In the genomic region with DNA sequence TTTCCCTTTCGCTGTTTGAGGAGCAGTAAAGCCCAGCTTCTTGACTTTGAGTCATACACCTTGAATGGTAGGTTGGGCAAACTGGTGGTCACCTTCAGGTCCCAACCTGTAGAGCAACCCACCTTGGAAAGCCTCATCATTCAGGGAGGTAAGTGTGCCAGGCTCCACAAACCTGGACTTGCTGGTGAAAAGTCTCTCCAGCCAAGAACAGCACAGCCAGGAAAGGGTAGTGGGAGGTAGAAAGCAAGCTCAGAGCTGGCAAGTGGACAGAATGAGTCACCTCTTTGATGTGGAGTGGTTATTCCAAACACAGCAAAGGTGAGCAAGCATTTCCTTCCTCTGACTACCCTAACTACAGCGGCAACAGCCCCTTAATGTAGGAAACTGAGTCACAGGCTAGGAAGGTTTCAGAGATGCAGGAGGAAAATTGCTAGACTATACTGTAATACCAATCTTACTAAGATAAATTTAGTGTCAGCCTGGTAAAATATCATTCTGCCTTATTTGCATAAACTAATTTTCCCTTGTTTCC, we compare ENCODE assay signal across 12 cellular contexts.
DNase-seq lines count a peak whose midpoint lies in the region; ATAC-seq, FAIRE-seq and TF ChIP-seq lines count a peak whose summit lies in the region.
"Had no signal": no experiment of that assay in that cellular context is flagged by ENCODE, and none has a peak within 500 bp of the region (broad histone marks: within the 10 kb centered on the region; RNA-seq: fewer than 3 reads in every experiment).

No MANE protein-coding gene starts in this region.

- H3F3A ChIP-seq in neural progenitor cell (ENCODE audit: low read depth) = no peaks in the 10 kb centered on the region

- H3K9me3 Mint-ChIP-seq in astrocyte (ENCODE audit: unreplicated experiment) (no peaks in the 10 kb centered on the region), neural progenitor cell (no peaks in the 10 kb centered on the region)
- H3K9me3 Mint-ChIP-seq: natural killer cell treated with Interleukin-12 subunit alpha and Interleukin-12 subunit beta and Interleukin-15 and Interleukin-18, amount 100 ng/mL, for 72 hours had no signal

- no peaks in the 10 kb centered on the region for H3K9me3 ChIP-seq in astrocyte (ENCODE audit: insufficient read depth, low read depth, low read length)
- H3K9me3 ChIP-seq in neural progenitor cell (ENCODE audit: low read depth) = no peaks in the 10 kb centered on the region

- H3K27ac Mint-ChIP-seq in astrocyte (ENCODE audit: unreplicated experiment) (peak overlapping the region; percentile 70), neural progenitor cell (no peak overlapping the region)
- H3K27ac Mint-ChIP-seq: natural killer cell treated with Interleukin-12 subunit alpha and Interleukin-12 subunit beta and Interleukin-15 and Interleukin-18, amount 100 ng/mL, for 72 hours had no signal

- peaks cover 91% of the 10 kb centered on the region for H3K4me1 ChIP-seq in astrocyte (ENCODE audit: insufficient read depth, low read length)
- peaks cover 6% of the 10 kb centered on the region for H3K4me1 ChIP-seq in neural progenitor cell

- H2AFZ ChIP-seq in astrocyte (ENCODE audit: low read depth, low read length) = no peak overlapping the region
- no peak overlapping the region for H2AFZ ChIP-seq in neural progenitor cell (replicated peaks)

- no peak overlapping the region for H3K4me3 Mint-ChIP-seq in astrocyte (ENCODE audit: unreplicated experiment)
- no peak overlapping the region for H3K4me3 Mint-ChIP-seq in neural progenitor cell
- H3K4me3 Mint-ChIP-seq: natural killer cell treated with Interleukin-12 subunit alpha and Interleukin-12 subunit beta and Interleukin-15 and Interleukin-18, amount 100 ng/mL, for 72 hours had no signal

- H3K27me3 ChIP-seq in astrocyte (ENCODE audit: insufficient read depth, low read length) (no peaks in the 10 kb centered on the region), neural progenitor cell (no peaks in the 10 kb centered on the region)

- H3K27me3 Mint-ChIP-seq in astrocyte (ENCODE audit: low read depth, unreplicated experiment) (no peaks in the 10 kb centered on the region), neural progenitor cell (ENCODE audit: insufficient read depth, low read depth) (no peaks in the 10 kb centered on the region)

- H4K20me1 ChIP-seq in astrocyte (ENCODE audit: insufficient read depth, low read length) (no peaks in the 10 kb centered on the region), neural progenitor cell (ENCODE audit: low read depth) (no peaks in the 10 kb centered on the region)

- peak overlapping the region; percentile 96 for H3K27ac ChIP-seq in astrocyte (ENCODE audit: low read depth, low read length)
- no peak overlapping the region for H3K27ac ChIP-seq in neural progenitor cell
- H3K27ac ChIP-seq: C4-2B, HL-60 had no signal

- H3K79me2 ChIP-seq in astrocyte (ENCODE audit: insufficient read depth, low read length) = peaks cover 12% of the 10 kb centered on the region
- H3K79me2 ChIP-seq in neural progenitor cell (ENCODE audit: low read depth) = no peaks in the 10 kb centered on the region

- ATAC-seq in omental fat pad (ENCODE audit: low FRiP score) (peak; percentile 94), GM19463 (IDR thresholded peaks at IDR 0.05; ENCODE audit: unreplicated experiment) (no peak)
- ATAC-seq: natural killer cell treated with Interleukin-12 subunit alpha and Interleukin-12 subunit beta and Interleukin-15 and Interleukin-18, amount 100 ng/mL, for 72 hours had no signal

- peak; percentile 33 for DNase-seq in stimulated activated naive CD4-positive, alpha-beta T cell treated with Interleukin-2 at 50 U/mL for 16 hours (lab: John Stamatoyannopoulos, UW)
- no peak for DNase-seq in stimulated activated naive CD4-positive, alpha-beta T cell (lab: John Stamatoyannopoulos, UW)
- DNase-seq in astrocyte (ENCODE audit: low read depth) (peak; percentile 100), omental fat pad (ENCODE audit: low spot score) (no peak), urothelium cell line (ENCODE audit: low spot score) (peak; percentile 70), neural progenitor cell (ENCODE audit: low spot score) (no peak), AG08395 (ENCODE audit: low spot score) (no peak)

- no peak overlapping the region for H3K4me3 ChIP-seq in astrocyte (ENCODE audit: insufficient read depth, low read depth, low read length)
- no peak overlapping the region for H3K4me3 ChIP-seq in neural progenitor cell

- peaks cover 62% of the 10 kb centered on the region for H3K4me1 Mint-ChIP-seq in astrocyte (ENCODE audit: low read depth, unreplicated experiment)
- H3K4me1 Mint-ChIP-seq in neural progenitor cell = no peaks in the 10 kb centered on the region

- TF ChIP-seq CTCF in astrocyte (IDR thresholded peaks at IDR 0.05; ENCODE audit: insufficient read depth, low read depth, low read length) (no peak), omental fat pad (IDR thresholded peaks at IDR 0.05) (no peak), neural progenitor cell (IDR thresholded peaks at IDR 0.05) (no peak)

- FAIRE-seq in astrocyte (lab: Jason Lieb, UNC) = peak; percentile 98
- peak; percentile 55 for FAIRE-seq in urothelium cell line (lab: Jason Lieb, UNC)
- FAIRE-seq: colon had no signal

- H3K4me2 ChIP-seq in astrocyte (ENCODE audit: low read length) (peak overlapping the region; percentile 76), neural progenitor cell (no peak overlapping the region)

- H3K9ac ChIP-seq in astrocyte (ENCODE audit: low read length) = peak overlapping the region; percentile 76
- H3K9ac ChIP-seq in neural progenitor cell = no peak overlapping the region

- no peaks in the 10 kb centered on the region for H3K36me3 Mint-ChIP-seq in astrocyte (ENCODE audit: low read depth, unreplicated experiment)
- no peaks in the 10 kb centered on the region for H3K36me3 Mint-ChIP-seq in neural progenitor cell
- H3K36me3 Mint-ChIP-seq: natural killer cell treated with Interleukin-12 subunit alpha and Interleukin-12 subunit beta and Interleukin-15 and Interleukin-18, amount 100 ng/mL, for 72 hours had no signal

- H3K36me3 ChIP-seq in astrocyte (ENCODE audit: insufficient read depth, low read length) = no peaks in the 10 kb centered on the region
- H3K36me3 ChIP-seq in neural progenitor cell = no peaks in the 10 kb centered on the region

Comparison
In these comparisons a context has a peak if more than half of its experiments do, and no peak if none do; other contexts are left out.
1. DNase-seq: peak in stimulated activated naive CD4-positive, alpha-beta T cell treated with Interleukin-2 at 50 U/mL for 16 hours (single experiment), astrocyte (single experiment) and urothelium cell line (single experiment); none in stimulated activated naive CD4-positive, alpha-beta T cell (0 of 6), omental fat pad (single experiment), neural progenitor cell (single experiment) and AG08395 (single experiment).